8 cellular contexts compared by ENCODE assay signal in the genomic region with DNA sequence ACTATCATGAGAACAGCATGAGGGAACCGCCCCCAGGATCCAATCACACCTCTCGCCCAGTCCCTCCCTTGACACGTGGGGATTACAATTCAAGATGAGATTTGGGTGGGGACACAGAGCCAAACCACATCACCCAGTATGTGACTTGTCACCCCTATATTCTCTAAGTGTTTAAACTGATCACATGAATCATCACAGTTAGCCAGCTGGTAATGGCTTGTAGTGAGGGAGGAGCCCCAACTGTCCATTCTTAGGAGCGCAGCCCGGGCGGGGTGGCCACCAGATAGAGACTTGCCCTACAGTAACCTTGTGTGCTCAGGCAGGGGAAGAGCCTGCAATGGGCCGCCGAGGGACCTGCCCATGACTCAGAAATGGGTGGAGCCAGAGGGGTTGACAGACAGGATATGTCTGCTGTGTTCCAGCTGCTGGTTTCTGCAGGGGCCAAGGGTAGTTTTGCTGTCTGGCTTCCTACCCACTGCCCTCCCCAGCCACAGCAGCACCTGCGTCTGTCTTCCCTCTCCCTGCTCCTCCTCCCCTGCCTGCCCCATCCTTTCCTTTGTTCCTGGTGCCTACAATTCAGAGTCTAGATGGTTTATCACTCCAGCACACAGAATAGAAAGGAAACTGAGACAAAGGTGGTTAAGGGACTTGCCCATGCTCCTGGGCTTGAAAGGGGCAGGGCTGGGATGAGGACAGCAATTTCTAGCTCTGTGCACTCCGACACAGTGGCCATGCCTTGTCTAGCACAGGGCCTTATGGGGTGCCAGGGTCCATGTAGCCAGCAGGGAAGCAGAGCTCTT. TPM values are rescaled to one million over a fixed set of nuclear protein-coding genes. Genes with fewer than 3 reads are reported as not detected.
A peak's percentile ranks its signal among the peaks of the same experiment; 100 is the strongest.
DNase-seq lines count a peak whose midpoint lies in the region; ATAC-seq, FAIRE-seq and TF ChIP-seq lines count a peak whose summit lies in the region.

No MANE protein-coding gene starts in this region.

- H3K4me1 ChIP-seq in lung (ENCODE audit: control insufficient read depth in 2 of 2, insufficient read depth in 2 of 2, low read length in 2 of 2): peaks cover 34 to 35% of the 10 kb centered on the region in 2 donors

- peak; percentile 93 for FAIRE-seq in GM18507 (lab: Jason Lieb, UNC)

- no peak overlapping the region for H3K4me3 ChIP-seq in lung

- H3K36me3 ChIP-seq in lung (ENCODE audit: control insufficient read depth in 2 of 2, insufficient read depth in 2 of 2, low read length in 2 of 2): peaks cover 0 to 3% of the 10 kb centered on the region in 2 donors

- no peaks in the 10 kb centered on the region for H3K9me3 ChIP-seq in lung (ENCODE audit: control insufficient read depth in 2 of 2, insufficient read depth in 1 of 2, low read length in 1 of 2)

- peak overlapping the region; percentile 48 to 81 for H3K27ac ChIP-seq in lung (ENCODE audit: low read depth in 1 of 2, low read length in 1 of 2)

- H3K36me3 Mint-ChIP-seq in activated CD4-positive, alpha-beta T cell treated with anti-CD3 and anti-CD28 coated beads, Interleukin-2, amount 10 ng/mL, durations not matched to agents 24 days and 14 days (ENCODE audit: low read depth): peaks cover 27% of the 10 kb centered on the region

- H3K27ac Mint-ChIP-seq in activated CD4-positive, alpha-beta T cell treated with anti-CD3 and anti-CD28 coated beads, Interleukin-2, amount 10 ng/mL, durations not matched to agents 24 days and 14 days: peak overlapping the region; percentile 87

- no peaks in the 10 kb centered on the region for H3K27me3 ChIP-seq in lung (ENCODE audit: control insufficient read depth, insufficient read depth)

- 26 to 36% methylated on average over 10 of the region's 10 CpGs for WGBS in lung, 2 donors

- no peak for TF ChIP-seq CTCF in lung (IDR thresholded peaks at IDR 0.05; ENCODE audit: control extremely low read depth, extremely low read depth)

- H3K9me3 Mint-ChIP-seq in activated CD4-positive, alpha-beta T cell treated with anti-CD3 and anti-CD28 coated beads, Interleukin-2, amount 10 ng/mL, durations not matched to agents 24 days and 14 days: peaks cover 11% of the 10 kb centered on the region

- intact Hi-C loops in activated CD4-positive, alpha-beta T cell treated with anti-CD3 and anti-CD28 coated beads, Interleukin-2, amount 10 ng/mL, durations not matched to agents 24 days and 14 days (cut with micrococcal nuclease): loop anchor here (1.0 kb wide), 4 partner anchors 8 to 40 kb away; no protein-coding TSS in a partner anchor

- H3K4me3 Mint-ChIP-seq in activated CD4-positive, alpha-beta T cell treated with anti-CD3 and anti-CD28 coated beads, Interleukin-2, amount 10 ng/mL, durations not matched to agents 24 days and 14 days: peak overlapping the region; percentile 57

- H3K27me3 Mint-ChIP-seq in activated CD4-positive, alpha-beta T cell treated with anti-CD3 and anti-CD28 coated beads, Interleukin-2, amount 10 ng/mL, durations not matched to agents 24 days and 14 days: no peaks in the 10 kb centered on the region

- DNase-seq in GM18507 (ENCODE audit: extremely low spot score, insufficient read length, low read depth): peak; percentile 77
- DNase-seq in MV-4-11 (lab: John Stamatoyannopoulos, UW): peak; percentile 93
- peak; percentile 97 for DNase-seq in activated CD4-positive, alpha-beta T cell treated with anti-CD3 and anti-CD28 coated beads, Interleukin-2, amount 10 ng/mL, durations not matched to agents 24 days and 14 days
- peak; percentile 97 for DNase-seq in dermis blood vessel endothelial cell
- DNase-seq in lung (ENCODE audit: low spot score): peak; percentile 86
- DNase-seq in stimulated activated CD8-positive, alpha-beta memory T cell treated with anti-CD3 and anti-CD28 coated beads, Interleukin-2, amount 100 ng/mL, for 1 hour (ENCODE audit: low read depth in 2 of 2): peak; percentile 79
- no peak for DNase-seq in NCI-H524 (lab: John Stamatoyannopoulos, UW)

- peaks cover 68% of the 10 kb centered on the region for H3K4me1 Mint-ChIP-seq in activated CD4-positive, alpha-beta T cell treated with anti-CD3 and anti-CD28 coated beads, Interleukin-2, amount 10 ng/mL, durations not matched to agents 24 days and 14 days

- ATAC-seq in HG02588 (IDR thresholded peaks at IDR 0.05; ENCODE audit: unreplicated experiment) (peak; percentile 87), lung (ENCODE audit: insufficient read depth, low FRiP score) (peak; percentile 91)

RNA-seq across cellular contexts. Expression of a gene that starts 9.2 kb away (rescaled TPM):
- total RNA-seq in activated CD4-positive, alpha-beta T cell treated with anti-CD3 and anti-CD28 coated beads, Interleukin-2, amount 10 ng/mL, durations not matched to agents 24 days and 14 days: 10.3 and 11.4 TPM in 2 replicates
- 81.6 and 111 TPM in 2 replicates for total RNA-seq in dermis blood vessel endothelial cell
- total RNA-seq in lung: 10 to 100 TPM; 36.4 to 65.0 TPM
- 10 to 100 TPM; 11.5 to 33.5 TPM for polyA plus RNA-seq in lung

Comparison
In these comparisons a context has a peak if more than half of its experiments do, and no peak if none do; other contexts are left out.
1. DNase-seq: peak in GM18507 (single experiment), MV-4-11 (single experiment), activated CD4-positive, alpha-beta T cell treated with anti-CD3 and anti-CD28 coated beads, Interleukin-2, amount 10 ng/mL, durations not matched to agents 24 days and 14 days (single experiment), dermis blood vessel endothelial cell (single experiment), lung (single experiment) and stimulated activated CD8-positive, alpha-beta memory T cell treated with anti-CD3 and anti-CD28 coated beads, Interleukin-2, amount 100 ng/mL, for 1 hour (2 of 2); none in NCI-H524 (0 of 2).